Comparison of ENCODE assay signal across 8 cellular contexts in genomic region chr11:13335319-13335718, GRCh38. TPM values are rescaled to one million over a fixed set of nuclear protein-coding genes. Genes with fewer than 3 reads are reported as not detected.
DNase-seq lines count a peak whose midpoint lies in the region; TF ChIP-seq lines count a peak whose summit lies in the region.

No MANE protein-coding gene starts in this region.

- DNase-seq in ELF-1 (ENCODE audit: low read depth, low spot score) (peak; percentile 76), HFFc6 (peak; percentile 66), NCI-H1694 treated with DMSO at 0.1 percent for 48 hours (lab: John Stamatoyannopoulos, UW) (peak; percentile 38), T-helper 9 cell (peak; percentile 63), astrocyte of the hippocampus (ENCODE audit: low read depth, low spot score) (peak; percentile 85), iris pigment epithelial cell (ENCODE audit: low read depth) (peak; percentile 64), mesenteric fat pad (ENCODE audit: low spot score) (no peak)
- peak; percentile 74 to 78 for DNase-seq in stimulated activated CD4-positive, alpha-beta T cell treated with anti-CD3 and anti-CD28 coated beads, Interleukin-2, amount 100 ng/mL, for 24 hours

- peak overlapping the region; percentile 22 for H3K27ac Mint-ChIP-seq in HFFc6

- no peaks in the 10 kb centered on the region for H3K36me3 Mint-ChIP-seq in HFFc6 (ENCODE audit: low read depth)

- no peak overlapping the region for H3K4me3 Mint-ChIP-seq in HFFc6

- no peaks in the 10 kb centered on the region for H3K9me3 Mint-ChIP-seq in HFFc6

- H3K27me3 Mint-ChIP-seq in HFFc6 (ENCODE audit: insufficient read depth), result peaks cover 2% of the 10 kb centered on the region

- peaks cover 83% of the 10 kb centered on the region for H3K4me1 Mint-ChIP-seq in HFFc6 (ENCODE audit: low read depth)

- TF ChIP-seq CTCF in HFFc6 (IDR thresholded peaks at IDR 0.05), result peak; percentile 91

RNA-seq across cellular contexts. Expression of gene BMAL1, which starts 57.7 kb away (rescaled TPM):
- total RNA-seq in HFFc6 (2021; fragmentation: NEBNext Ultra II Directional; extraction: Animal tissue kit (Norgen Biotek cat#: 25700)), result 10 to 100 TPM in 1 of 6 experiments, 1 to 10 TPM in 5; 6.9 to 10.4 (median 7.5) TPM
- 43.6 TPM for total RNA-seq in mesenteric fat pad
